Comparison of ENCODE assay signal across 8 cellular contexts in genomic region chr3:15345608-15346137, GRCh38. TPM values are rescaled to one million over a fixed set of nuclear protein-coding genes. Genes with fewer than 3 reads are reported as not detected.
DNase-seq lines count a peak whose midpoint lies in the region; ATAC-seq and TF ChIP-seq lines count a peak whose summit lies in the region.

No MANE protein-coding gene starts in this region.

- POLR2A ChIA-PET in CD4-positive, alpha-beta T cell (lab: Charles Lee), result interaction anchor here (0.6 to 1.6 kb wide), 5 partner anchors 12 to 72 kb away, joined by 3 to 6 read pairs (median 3); partner anchors contain the start of gene SH3BP5

- CTCF ChIA-PET in CD4-positive, alpha-beta T cell (lab: Charles Lee), result interaction anchor here (0.6 to 4.1 kb wide), 4 partner anchors 9 to 238 kb away, joined by 3 to 17 read pairs (median 4); partner anchors contain the start of gene SH3BP5

- no peaks in the 10 kb centered on the region for H3K36me3 ChIP-seq in OCI-LY1 (ENCODE audit: insufficient read depth, low read length)

- H2AFZ ChIP-seq in OCI-LY1 (ENCODE audit: low read length), result no peak overlapping the region

- peak overlapping the region; percentile 41 for H3K4me2 ChIP-seq in OCI-LY1 (ENCODE audit: low read length)

- H3K4me3 ChIP-seq in OCI-LY1 (ENCODE audit: low read depth, low read length, poor library complexity, severe bottlenecking), result no peak overlapping the region

- H3K9me2 ChIP-seq in OCI-LY1 (ENCODE audit: low read depth, low read length), result no peaks in the 10 kb centered on the region

- no peak for ATAC-seq in CD4-positive, alpha-beta T cell (ENCODE audit: poor library complexity)
- ATAC-seq in GM19043 (IDR thresholded peaks at IDR 0.05; ENCODE audit: low read depth, unreplicated experiment) (peak; percentile 90), HG02943 (IDR thresholded peaks at IDR 0.05; ENCODE audit: low read depth, unreplicated experiment) (peak; percentile 93), omental fat pad (ENCODE audit: low FRiP score) (no peak)

- H3K4me1 ChIP-seq in OCI-LY1 (ENCODE audit: insufficient read depth, low read length, severe bottlenecking), result peaks cover 62% of the 10 kb centered on the region

- H4K20me1 ChIP-seq in OCI-LY1 (ENCODE audit: insufficient read depth, low read length), result no peaks in the 10 kb centered on the region

- H3K27ac Mint-ChIP-seq in CD4-positive, alpha-beta T cell, result no peak overlapping the region

- peak overlapping the region; percentile 29; the same call in 1 of the 2 replicates for H3K9ac ChIP-seq in OCI-LY1 (ENCODE audit: low read length)

- 0 out of 2 replicates have a peak, but pooled peaks cover 3% of the 10 kb centered on the region for H3F3A ChIP-seq in OCI-LY1 (ENCODE audit: insufficient read depth, low read length)

- TF ChIP-seq CTCF in CD4-positive, alpha-beta T cell (IDR thresholded peaks at IDR 0.05), result no peak
- TF ChIP-seq CTCF in OCI-LY1 (IDR thresholded peaks at IDR 0.05; ENCODE audit: low read length) (no peak), omental fat pad (IDR thresholded peaks at IDR 0.05) (no peak)

- intact Hi-C loops in CD4-positive, alpha-beta T cell (cut with DNase I, micrococcal nuclease), result no loop called here

- H3K4me3 Mint-ChIP-seq in CD4-positive, alpha-beta T cell, result peak overlapping the region; percentile 3

- H3K36me3 Mint-ChIP-seq in CD4-positive, alpha-beta T cell (ENCODE audit: low read depth), result no peaks in the 10 kb centered on the region

- peaks cover 73% of the 10 kb centered on the region for H3K4me1 Mint-ChIP-seq in CD4-positive, alpha-beta T cell (ENCODE audit: low read depth)

- no peak overlapping the region for H3K27ac ChIP-seq in CD4-positive, alpha-beta T cell (ENCODE audit: low read depth, low read length)
- H3K27ac ChIP-seq in OCI-LY1 (ENCODE audit: low read depth, low read length, poor library complexity, severe bottlenecking), result peak overlapping the region; percentile 91

- H3K79me2 ChIP-seq in OCI-LY1 (ENCODE audit: insufficient read depth, low read length), result no peaks in the 10 kb centered on the region

- H3K9me3 ChIP-seq in CD4-positive, alpha-beta T cell (ENCODE audit: control insufficient read depth, low read length), result no peaks in the 10 kb centered on the region
- H3K9me3 ChIP-seq in OCI-LY1 (ENCODE audit: low read length), result peaks cover 5% of the 10 kb centered on the region; the same call in 1 of the 2 replicates

- no peak for DNase-seq in CD4-positive, alpha-beta T cell
- DNase-seq in omental fat pad (ENCODE audit: low spot score) (no peak), NCI-H748 (lab: John Stamatoyannopoulos, UW; ENCODE audit: unreplicated experiment) (no peak), NCI-H524 (lab: John Stamatoyannopoulos, UW) (no peak)
- DNase-seq in NK-92 treated with Interleukin-12 subunit alpha and Interleukin-12 subunit beta, amount 100 ng/mL, for 24 hours (lab: John Stamatoyannopoulos, UW), result no peak

- H3K27me3 Mint-ChIP-seq in CD4-positive, alpha-beta T cell, result no peaks in the 10 kb centered on the region

- H3K27me3 ChIP-seq in CD4-positive, alpha-beta T cell (ENCODE audit: control insufficient read depth, insufficient read depth, low read length), result no peaks in the 10 kb centered on the region
- no peaks in the 10 kb centered on the region for H3K27me3 ChIP-seq in OCI-LY1 (ENCODE audit: insufficient read depth, low read length)

- peaks cover 7% of the 10 kb centered on the region for H3K9me3 Mint-ChIP-seq in CD4-positive, alpha-beta T cell

RNA-seq across cellular contexts. Expression of gene SH3BP5, which starts 13.3 kb away (rescaled TPM):
- 10 to 100 TPM; 16.8 to 17.7 TPM for total RNA-seq in CD4-positive, alpha-beta T cell
- 100 to 1,000 TPM in 1 of 4 donors, 10 to 100 TPM in 3; 71.1 to 114 (median 88.4) TPM for total RNA-seq in omental fat pad

Comparison
In these comparisons a context has a peak if more than half of its experiments do, and no peak if none do; other contexts are left out.
1. ATAC-seq: peak in GM19043 (single experiment) and HG02943 (single experiment); none in CD4-positive, alpha-beta T cell (single experiment) and omental fat pad (single experiment).